8 cellular contexts compared by ENCODE assay signal in genomic region chr12:16606117-16606200, GRCh38. TPM values are rescaled to one million over a fixed set of nuclear protein-coding genes. Genes with fewer than 3 reads are reported as not detected.
A peak's percentile ranks its signal among the peaks of the same experiment; 100 is the strongest.
DNase-seq lines count a peak whose midpoint lies in the region; ATAC-seq and TF ChIP-seq lines count a peak whose summit lies in the region.

Gene LMO3, minus strand, starts transcription at chr12:16606162. Its CDS starts 5,302 bp downstream, at chr12:16600860.

- no peak for ATAC-seq in GM21825 (IDR thresholded peaks at IDR 0.05; ENCODE audit: unreplicated experiment)
- no peak for ATAC-seq in GM19463 (IDR thresholded peaks at IDR 0.05; ENCODE audit: unreplicated experiment)
- ATAC-seq in GM21360 (IDR thresholded peaks at IDR 0.05; ENCODE audit: unreplicated experiment), result no peak

- WGBS in mammary epithelial cell (ENCODE audit: low coverage, missing lambda C conversion rate), result 0% methylated on average over 1 of the region's 2 CpGs
- WGBS in lower leg skin, 2 donors, result 0 to 2% methylated on average over 2 of the region's 2 CpGs
- 0 to 4% (median 0%) methylated on average over 2 of the region's 2 CpGs for WGBS in stomach, 5 donors

- peaks cover 42% of the 10 kb centered on the region for H3K27me3 ChIP-seq in HL-60 (ENCODE audit: insufficient read depth, poor library complexity, severe bottlenecking)
- H3K27me3 ChIP-seq in mammary epithelial cell (ENCODE audit: insufficient read depth, low read length), result no peaks in the 10 kb centered on the region
- H3K27me3 ChIP-seq in stomach, result peaks cover 0 to 37% (median 12%) of the 10 kb centered on the region in 3 donors

- H3K27ac ChIP-seq in HL-60 (replicated peaks), result no peak within 1 kb of the TSS
- no peak within 1 kb of the TSS for H3K27ac ChIP-seq in mammary epithelial cell (ENCODE audit: insufficient read depth, low read depth, low read length)
- H3K27ac ChIP-seq in stomach, result peak within 1 kb of the TSS in 4 of 5 donors; percentile 25 to 70 (median 34)

- TF ChIP-seq POLR2A in lower leg skin (IDR thresholded peaks at IDR 0.05) (no peak), stomach (IDR thresholded peaks at IDR 0.05) (no peak)

- H2AFZ ChIP-seq in mammary epithelial cell (ENCODE audit: low read depth, low read length), result peak within 1 kb of the TSS; percentile 90

- DNase-seq in HL-60 (ENCODE audit: low read depth in 1 of 2, low spot score in 1 of 2) (no peak), mammary epithelial cell (no peak), lower leg skin (ENCODE audit: low spot score in 2 of 2) (no peak), stomach (no peak), SHP77 (lab: John Stamatoyannopoulos, UW) (no peak)

- in situ Hi-C loops in mammary epithelial cell (cut with MboI; ENCODE audit: low sequenced_read_pairs in 2 of 2), result no loop called here

- no peak for TF ChIP-seq EP300 in stomach (IDR thresholded peaks at IDR 0.05)

- H4K20me1 ChIP-seq in mammary epithelial cell (ENCODE audit: insufficient read depth, low read length), result no peaks in the 10 kb centered on the region

- peak within 1 kb of the TSS; percentile 7 for H3K9ac ChIP-seq in mammary epithelial cell (ENCODE audit: insufficient read depth, low read length)

- CTCF ChIA-PET in mammary epithelial cell (lab: Charles Lee; ENCODE audit: low non-redundant PET), result interaction anchor here (0.7 kb wide), 1 partner anchor 169 kb away, joined by 7 read pairs; no protein-coding TSS in a partner anchor

- H3K4me3 ChIP-seq in HL-60 (replicated peaks; ENCODE audit: insufficient read depth, low read length) (peak within 1 kb of the TSS; percentile 32), mammary epithelial cell (replicated peaks in 1 of 3; ENCODE audit: insufficient read depth in 1 of 3, low read depth in 2 of 3, low read length in 3 of 3) (peak within 1 kb of the TSS; percentile 55 to 59 (median 57)), lower leg skin (ENCODE audit: low read depth, poor library complexity, severe bottlenecking) (peak within 1 kb of the TSS; percentile 10), stomach (peak within 1 kb of the TSS; percentile 40 to 53 (median 51))

- peak within 1 kb of the TSS; percentile 91 for H3K4me2 ChIP-seq in mammary epithelial cell (ENCODE audit: insufficient read depth, low read depth, low read length)

- dilution Hi-C loops in mammary epithelial cell (cut with HindIII; ENCODE audit: low sequenced_read_pairs), result no loop called here

- no peak for TF ChIP-seq CTCF in HL-60 (IDR thresholded peaks at IDR 0.05; ENCODE audit: insufficient read depth, low read length)
- TF ChIP-seq CTCF in mammary epithelial cell (conservative IDR thresholded peaks at IDR 0.05 in 1 of 2, IDR thresholded peaks at IDR 0.05 in 1 of 2; ENCODE audit: extremely low read depth in 1 of 2, insufficient read depth in 1 of 2, low read depth in 1 of 2, low read length in 2 of 2), result no peak
- TF ChIP-seq CTCF in lower leg skin (IDR thresholded peaks at IDR 0.05), result no peak
- TF ChIP-seq CTCF in stomach (IDR thresholded peaks at IDR 0.05), result no peak

- H3K9me3 ChIP-seq in mammary epithelial cell (replicated peaks; ENCODE audit: insufficient read depth, low read length), result no peaks in the 10 kb centered on the region
- H3K9me3 ChIP-seq in stomach, result no peaks in the 10 kb centered on the region

- H3K79me2 ChIP-seq in mammary epithelial cell (ENCODE audit: insufficient read depth, low read length), result no peaks in the 10 kb centered on the region

- H3K36me3 ChIP-seq in mammary epithelial cell (ENCODE audit: insufficient read depth, low read length) (no peaks in the 10 kb centered on the region), stomach (no peaks in the 10 kb centered on the region)

- intact Hi-C loops in mammary epithelial cell (cut with micrococcal nuclease) (no loop called here), lower leg skin (cut with DNase I; ENCODE audit: low total_unique reads) (no loop called here), stomach (cut with DNase I; ENCODE audit: low total_unique reads) (no loop called here)

- H3K4me1 ChIP-seq in mammary epithelial cell (ENCODE audit: insufficient read depth, low read length) (peaks cover 11% of the 10 kb centered on the region), stomach (peaks cover 4 to 45% (median 28%) of the 10 kb centered on the region in 4 donors)

- no TSS peak for BruUV-seq in mammary epithelial cell (replicated peaks; lab: Mats Ljungman, UMichigan)

RNA-seq across cellular contexts. Expression of gene LMO3, which starts in this region (rescaled TPM):
- total RNA-seq in mammary epithelial cell (not detected), lower leg skin (1 to 10 TPM; 1.7 to 5.8 (median 3.4) TPM), stomach (10 to 100 TPM in 3 of 5 donors, 1 to 10 TPM in 1, under 1 TPM in 1; 0.43 to 58.0 (median 10.8) TPM)
- polyA plus RNA-seq in mammary epithelial cell (0.10 TPM), stomach (1 to 10 TPM in 1 of 3 donors, under 1 TPM in 2; 0.37 to 1.2 (median 0.88) TPM)
- polyA minus RNA-seq in mammary epithelial cell, result not detected

Comparison
In these comparisons a context has a peak if more than half of its experiments do, and no peak if none do; other contexts are left out.
1. H3K27ac ChIP-seq: peak in stomach (4 of 5); none in HL-60 (single experiment) and mammary epithelial cell (single experiment).
2. Peak in every context shown above with its lines, with median percentiles within 50 percentile points of each other: H3K4me3 ChIP-seq.